8 cellular contexts compared by ENCODE assay signal in the genomic region with DNA sequence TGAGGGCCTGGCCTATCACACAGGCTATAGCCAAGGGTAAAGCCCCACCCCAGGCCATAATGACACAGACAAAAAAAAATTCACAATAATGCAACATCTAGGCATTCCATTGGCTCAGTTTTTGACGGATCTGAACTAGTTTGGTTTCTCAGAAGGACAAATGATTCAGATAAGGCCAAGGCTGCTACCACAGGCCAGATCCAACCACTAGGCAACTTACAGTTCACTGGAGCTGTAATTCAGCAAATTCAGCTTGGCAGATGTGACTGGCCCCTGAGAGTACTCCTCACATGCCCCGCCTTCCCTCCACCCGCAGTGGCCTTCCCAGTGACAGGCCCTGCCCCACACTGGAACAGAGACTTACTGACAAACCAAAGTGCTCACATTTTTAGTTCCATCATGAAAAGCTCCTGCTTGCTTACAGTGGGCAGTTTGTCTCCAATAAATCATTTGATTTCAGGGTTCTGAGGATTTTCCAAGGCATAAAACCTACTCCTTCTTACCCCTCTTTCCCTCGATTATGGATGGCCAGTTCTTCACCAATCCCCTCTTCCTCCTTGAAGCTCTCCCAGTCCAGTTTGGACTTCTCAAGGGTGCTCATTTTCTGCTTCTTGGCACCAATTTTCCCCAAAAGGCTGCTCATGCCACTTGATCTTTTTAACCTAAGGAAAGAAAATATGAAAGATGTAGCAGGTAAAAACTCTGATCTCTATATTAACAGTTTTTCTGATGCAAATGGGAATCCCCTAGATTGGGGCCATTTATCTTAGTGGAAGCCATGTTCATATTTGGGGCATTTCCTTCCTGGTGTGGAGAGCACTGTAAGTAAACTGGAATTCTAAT. TPM values are rescaled to one million over a fixed set of nuclear protein-coding genes. Genes with fewer than 3 reads are reported as not detected.
DNase-seq lines count a peak whose midpoint lies in the region; ATAC-seq and TF ChIP-seq lines count a peak whose summit lies in the region.

No MANE protein-coding gene starts in this region.

- H3K36me3 ChIP-seq in endodermal cell (ENCODE audit: control insufficient read depth, insufficient read depth, low read length), result peaks cover 37% of the 10 kb centered on the region
- peaks cover 17% of the 10 kb centered on the region for H3K36me3 ChIP-seq in muscle layer of colon (ENCODE audit: insufficient read depth, low read length)

- no peaks in the 10 kb centered on the region for H3K27me3 Mint-ChIP-seq in endodermal cell (ENCODE audit: insufficient read depth)
- H3K27me3 Mint-ChIP-seq in naive thymus-derived CD8-positive, alpha-beta T cell, result peaks cover 2 to 9% (median 4%) of the 10 kb centered on the region in 5 donors

- no peaks in the 10 kb centered on the region for H3K9me3 ChIP-seq in endodermal cell (ENCODE audit: control insufficient read depth, low read length)
- no peaks in the 10 kb centered on the region for H3K9me3 ChIP-seq in muscle layer of colon (ENCODE audit: low read length)

- TF ChIP-seq CTCF in AG09319 (IDR thresholded peaks at IDR 0.05; ENCODE audit: low read depth, low read length) (no peak), endodermal cell (conservative IDR thresholded peaks at IDR 0.05) (no peak)

- WGBS in endodermal cell (ENCODE audit: insufficient coverage in 1 of 2, insufficient read length in 1 of 2), 2 experiments, result 93 to 100% methylated on average over 2 to 4 of the region's 4 CpGs

- H3K27ac Mint-ChIP-seq in endodermal cell, result peak overlapping the region; percentile 79
- peak overlapping the region in 5 of 10 donors; percentile 12 to 85 (median 54) for H3K27ac Mint-ChIP-seq in naive thymus-derived CD8-positive, alpha-beta T cell

- no peaks in the 10 kb centered on the region for H3K9me3 Mint-ChIP-seq in endodermal cell
- no peaks in the 10 kb centered on the region for H3K9me3 Mint-ChIP-seq in naive thymus-derived CD8-positive, alpha-beta T cell

- H3K27me3 ChIP-seq in endodermal cell (ENCODE audit: control insufficient read depth, insufficient read depth, low read length, poor library complexity, severe bottlenecking), result no peaks in the 10 kb centered on the region
- no peaks in the 10 kb centered on the region for H3K27me3 ChIP-seq in muscle layer of colon (ENCODE audit: control insufficient read depth in 1 of 2, insufficient read depth in 2 of 2, low read length in 2 of 2)

- peaks cover 44% of the 10 kb centered on the region for H3K36me3 Mint-ChIP-seq in endodermal cell (ENCODE audit: low read depth)
- H3K36me3 Mint-ChIP-seq in naive thymus-derived CD8-positive, alpha-beta T cell, result peaks cover 18 to 59% (median 50%) of the 10 kb centered on the region in 3 donors

- peaks cover 31% of the 10 kb centered on the region for H3K4me1 Mint-ChIP-seq in endodermal cell
- H3K4me1 Mint-ChIP-seq in naive thymus-derived CD8-positive, alpha-beta T cell, result peaks cover 18 to 33% (median 27%) of the 10 kb centered on the region in 4 donors

- H3K4me3 ChIP-seq in endodermal cell (ENCODE audit: low read length), result no peak overlapping the region
- H3K4me3 ChIP-seq in muscle layer of colon (ENCODE audit: low read depth in 1 of 2, low read length in 2 of 2), result no peak overlapping the region

- H3K27ac ChIP-seq in endodermal cell (ENCODE audit: low read depth, low read length), result peak overlapping the region; percentile 19
- H3K27ac ChIP-seq in muscle layer of colon (ENCODE audit: low read depth, low read length), result peak overlapping the region; percentile 62

- DNase-seq in AG09319 (ENCODE audit: extremely low read depth, low read depth) (peak; percentile 67), NCI-H1694 (lab: John Stamatoyannopoulos, UW) (peak; percentile 27), endodermal cell (no peak)
- DNase-seq in naive thymus-derived CD8-positive, alpha-beta T cell, result no peak

- H3K9ac ChIP-seq in endodermal cell (ENCODE audit: extremely low read depth, low read length, poor library complexity, severe bottlenecking), result no peak overlapping the region
- no peak overlapping the region for H3K9ac ChIP-seq in muscle layer of colon (ENCODE audit: low read length)

- H3K4me1 ChIP-seq in endodermal cell (ENCODE audit: control insufficient read depth, insufficient read depth, low read length), result peaks cover 10% of the 10 kb centered on the region
- peaks cover 21% of the 10 kb centered on the region for H3K4me1 ChIP-seq in muscle layer of colon (ENCODE audit: insufficient read depth, low read length)

- ATAC-seq in HG02759 (IDR thresholded peaks at IDR 0.05; ENCODE audit: unreplicated experiment) (no peak), HG03039 (IDR thresholded peaks at IDR 0.05; ENCODE audit: unreplicated experiment) (no peak), HG03135 (IDR thresholded peaks at IDR 0.05; ENCODE audit: unreplicated experiment) (no peak)
- ATAC-seq in naive thymus-derived CD8-positive, alpha-beta T cell, result no peak

- H3K4me3 Mint-ChIP-seq in endodermal cell, result no peak overlapping the region
- H3K4me3 Mint-ChIP-seq in naive thymus-derived CD8-positive, alpha-beta T cell, result peak overlapping the region in 3 of 10 donors; percentile 14 to 18 (median 18)

- POLR2A ChIA-PET in naive thymus-derived CD8-positive, alpha-beta T cell (lab: Charles Lee), result interaction anchor here (0.5 to 1.5 kb wide), 3 partner anchors 15 to 146 kb away, joined by 3 to 5 read pairs (median 3); no protein-coding TSS in a partner anchor

RNA-seq across cellular contexts. Expression of gene BCAR1, which starts 53.3 kb away (rescaled TPM):
- total RNA-seq in endodermal cell, result 10 to 100 TPM; 56.2 to 74.3 TPM
- polyA plus RNA-seq in endodermal cell (2013, experiment 1 of 2), result 38.6 TPM
- 33.2 TPM for polyA plus RNA-seq in endodermal cell (2013, experiment 2 of 2)
- under 1 TPM in 1 of 2 experiments, not detected in 1; 0.30 TPM for total RNA-seq in naive thymus-derived CD8-positive, alpha-beta T cell
- polyA plus RNA-seq in naive thymus-derived CD8-positive, alpha-beta T cell, result not detected

Comparison
In these comparisons a context has a peak if more than half of its experiments do, and no peak if none do; other contexts are left out.
1. DNase-seq: peak in AG09319 (single experiment) and NCI-H1694 (single experiment); none in endodermal cell (single experiment) and naive thymus-derived CD8-positive, alpha-beta T cell (0 of 10).
2. RNA of gene BCAR1, which starts 53.3 kb away (total RNA-seq): 56.2 to 74.3 TPM in endodermal cell; 0.30 TPM in naive thymus-derived CD8-positive, alpha-beta T cell; every median in the first group is over 10 times any median in the second.